In genomic region chr13:21176195-21176981, GRCh38 we compare ENCODE assay signal across 1 cellular context.
TF ChIP-seq lines count a peak whose summit lies in the region.

Gene MRPL57 (plus strand): TSS chr13:21176658. CDS start chr13:21176917, 259 bp downstream.
Gene SKA3 (minus strand): TSS chr13:21176552. CDS start chr13:21176477, 75 bp downstream.

TF ChIP-seq in K562, 482 proteins besides CTCF, POLR2A, EP300 and RAD21 (continued from another document):
- TF ChIP-seq NKRF (IDR thresholded peaks at IDR 0.05; ENCODE audit: borderline replicate concordance), result peak; percentile 92
- TF ChIP-seq SP1 (CRISPR knock-in tag; IDR thresholded peaks at IDR 0.05), result peak; percentile 82
- TF ChIP-seq FOXA3 (CRISPR knock-in tag; conservative IDR thresholded peaks at IDR 0.05 in 1 of 2, IDR thresholded peaks at IDR 0.05 in 1 of 2), result 0 out of 4 replicates have a peak, but pooled peaks of 1 of the 2 experiments have one; percentile 51
- no peak for TF ChIP-seq ARID3A (IDR thresholded peaks at IDR 0.05; ENCODE audit: borderline replicate concordance, low read depth, low read length)
- TF ChIP-seq SIN3B (IDR thresholded peaks at IDR 0.05; ENCODE audit: low read depth), result peak; percentile 82
- no peak for TF ChIP-seq POLR3A (IDR thresholded peaks at IDR 0.05; ENCODE audit: borderline replicate concordance, extremely low read depth, insufficient read depth, insufficient read length)
- TF ChIP-seq ZNF785 (CRISPR knock-in tag; IDR thresholded peaks at IDR 0.05), result no peak
- TF ChIP-seq CEBPB (tag; IDR thresholded peaks at IDR 0.05), result no peak
- no peak for TF ChIP-seq ZNF239 (CRISPR knock-in tag; IDR thresholded peaks at IDR 0.05)
- TF ChIP-seq ZNF232 (CRISPR knock-in tag; IDR thresholded peaks at IDR 0.05), result 0 out of 2 replicates have a peak, but pooled peaks have one; percentile 32
